ENCODE assay signal across 9 cellular contexts in genomic region chr2:198534756-198535155, GRCh38.
"Had no signal": no experiment of that assay in that cellular context is flagged by ENCODE, and none has a peak within 500 bp of the region (broad histone marks: within the 10 kb centered on the region; RNA-seq: fewer than 3 reads in every experiment).

No MANE protein-coding gene starts in this region.

- ATAC-seq: GM23338, HCT116 had no signal

- H2AFZ ChIP-seq: GM23248, GM23338 had no signal

- H3K4me3 ChIP-seq: GM23248, GM23338, HAP-1 had no signal

- H3K9ac ChIP-seq: GM23248 had no signal

- DNase-seq: GM23248, GOT3, H7, H9, HCEC 1CT, HFFc6 had no signal

- H3K36me3 ChIP-seq: HAP-1 had no signal

- H3K27ac ChIP-seq: GM23248 had no signal

- H3K4me1 ChIP-seq: HAP-1 had no signal

- H3K4me2 ChIP-seq: GM23338 had no signal

- H3K9me3 ChIP-seq: HAP-1 had no signal
